In the genomic region with DNA sequence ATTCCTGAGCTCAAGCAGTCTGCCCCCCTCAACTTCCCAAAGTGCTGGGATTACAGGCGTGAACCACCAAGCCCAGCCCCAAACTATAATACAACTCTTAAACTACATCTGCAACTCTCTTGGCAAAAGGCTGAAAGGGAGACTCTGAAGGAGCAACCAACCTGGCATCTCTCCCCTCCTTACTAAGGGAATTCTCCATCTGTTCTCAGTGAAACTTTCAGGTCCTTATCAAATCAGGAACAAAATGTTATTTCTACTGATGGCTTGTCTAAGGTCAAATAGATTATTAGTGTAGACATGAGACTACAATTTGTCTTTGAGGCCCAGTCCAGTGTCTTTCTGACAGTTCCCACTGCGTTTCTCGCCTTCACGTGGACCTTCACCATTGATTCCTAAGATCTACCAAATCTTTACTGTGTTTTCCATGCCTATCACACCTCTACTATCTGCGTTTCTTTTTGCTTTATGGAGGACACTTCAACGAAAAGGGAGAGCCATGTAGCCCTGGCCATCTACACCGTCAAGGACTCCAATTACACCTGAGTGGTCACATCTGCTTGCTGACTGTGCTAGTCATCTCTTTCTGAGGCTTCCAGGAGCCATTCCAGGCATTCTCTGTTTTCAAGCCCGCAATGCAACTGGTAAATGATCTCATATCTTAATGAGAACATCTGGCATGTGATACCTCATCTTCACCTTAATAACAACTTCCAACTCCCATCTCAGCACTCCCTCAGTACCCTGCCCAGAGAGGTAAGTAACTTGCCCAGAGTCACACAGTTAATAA, we compare ENCODE assay signal across 26 cellular contexts.
"Had no signal": no experiment of that assay in that cellular context is flagged by ENCODE, and none has a peak within 500 bp of the region (broad histone marks: within the 10 kb centered on the region; RNA-seq: fewer than 3 reads in every experiment).

No MANE protein-coding gene starts in this region.

- H3K9me3 Mint-ChIP-seq: activated CD4-positive, alpha-beta T cell treated with anti-CD3 and anti-CD28 coated beads, Interleukin-2, amount 10 ng/mL, durations not matched to agents 7 days and 5 days had no signal

- H3K36me3 ChIP-seq: breast epithelium, esophagus squamous epithelium, gastroesophageal sphincter, heart left ventricle, lower lobe of right lung, thoracic aorta, upper lobe of right lung, WERI-Rb-1 had no signal

- H3K4me3 ChIP-seq: breast epithelium, esophagus squamous epithelium, gastroesophageal sphincter, heart left ventricle, lower lobe of right lung, thoracic aorta, upper lobe of right lung had no signal

- ATAC-seq: activated CD8-positive, alpha-beta T cell treated with anti-CD3 and anti-CD28 coated beads, Interleukin-2, amount 10 ng/mL, durations not matched to agents 7 days and 5 days; gastroesophageal sphincter; left colon; lower lobe of right lung; upper lobe of right lung had no signal

- DNase-seq: activated CD4-positive, alpha-beta T cell treated with anti-CD3 and anti-CD28 coated beads, Interleukin-2, amount 10 ng/mL, durations not matched to agents 7 days and 5 days; activated CD4-positive, CD25-positive, alpha-beta regulatory T cell treated with anti-CD3 and anti-CD28 coated beads, Interleukin-2, amount 50 U/mL, for 72 hours; activated CD8-positive, alpha-beta T cell treated with anti-CD3 and anti-CD28 coated beads, Interleukin-2, amount 10 ng/mL, durations not matched to agents 7 days and 5 days; activated naive CD4-positive, alpha-beta T cell treated with Interleukin-2 at 50 U/mL for 16 hours; activated naive CD8-positive, alpha-beta T cell treated with anti-CD3 and anti-CD28 coated beads for 36 hours; activated T-cell treated with anti-CD3 and anti-CD28 coated beads, Interleukin-2, amount 50 U/mL, for 24 hours; cerebellar nuclear complex; cortex of kidney; endodermal cell; esophagus squamous epithelium; heart left ventricle; islet precursor cell; left colon; lower lobe of right lung; naive B cell; nucleus accumbens; stimulated activated CD4-positive, alpha-beta T cell treated with anti-CD3 and anti-CD28 coated beads, Interleukin-2, amount 100 ng/mL, for 48 hours; stimulated activated CD8-positive, alpha-beta memory T cell treated with anti-CD3 and anti-CD28 coated beads, Interleukin-4, amount 100 ng/mL, for 48 hours; stimulated activated naive CD4-positive, alpha-beta T cell; T-helper 1 cell; upper lobe of right lung; WERI-Rb-1 had no signal

- H3K4me1 ChIP-seq: breast epithelium, lower lobe of right lung, upper lobe of right lung had no signal

- H3K4me1 Mint-ChIP-seq: activated CD4-positive, alpha-beta T cell treated with anti-CD3 and anti-CD28 coated beads, Interleukin-2, amount 10 ng/mL, durations not matched to agents 7 days and 5 days; activated naive CD8-positive, alpha-beta T cell treated with anti-CD3 and anti-CD28 coated beads for 36 hours; naive B cell had no signal

- H3K27ac ChIP-seq: breast epithelium, esophagus squamous epithelium, lower lobe of right lung, thoracic aorta, upper lobe of right lung, WERI-Rb-1 had no signal

- H3K27ac Mint-ChIP-seq: activated CD4-positive, alpha-beta T cell treated with anti-CD3 and anti-CD28 coated beads, Interleukin-2, amount 10 ng/mL, durations not matched to agents 7 days and 5 days; activated CD8-positive, alpha-beta T cell treated with anti-CD3 and anti-CD28 coated beads, Interleukin-2, amount 10 ng/mL, durations not matched to agents 7 days and 5 days; activated naive CD8-positive, alpha-beta T cell treated with anti-CD3 and anti-CD28 coated beads for 36 hours; activated T-cell treated with anti-CD3 and anti-CD28 coated beads, Interleukin-2, amount 50 U/mL, for 24 hours; endodermal cell had no signal

- H3K9me3 ChIP-seq: breast epithelium, esophagus squamous epithelium, lower lobe of right lung, upper lobe of right lung had no signal

- FAIRE-seq: astrocyte had no signal

- H3K4me3 Mint-ChIP-seq: activated CD4-positive, alpha-beta T cell treated with anti-CD3 and anti-CD28 coated beads, Interleukin-2, amount 10 ng/mL, durations not matched to agents 7 days and 5 days; activated CD8-positive, alpha-beta T cell treated with anti-CD3 and anti-CD28 coated beads, Interleukin-2, amount 10 ng/mL, durations not matched to agents 7 days and 5 days; activated naive CD8-positive, alpha-beta T cell treated with anti-CD3 and anti-CD28 coated beads for 36 hours; activated T-cell treated with anti-CD3 and anti-CD28 coated beads, Interleukin-2, amount 50 U/mL, for 24 hours; endodermal cell; naive B cell had no signal

- H3K36me3 Mint-ChIP-seq: activated naive CD8-positive, alpha-beta T cell treated with anti-CD3 and anti-CD28 coated beads for 36 hours; naive B cell had no signal

- H3K27me3 ChIP-seq: breast epithelium, esophagus squamous epithelium, gastroesophageal sphincter, heart left ventricle, upper lobe of right lung had no signal
